Comparison of ENCODE assay signal across 20 cellular contexts in the genomic region with DNA sequence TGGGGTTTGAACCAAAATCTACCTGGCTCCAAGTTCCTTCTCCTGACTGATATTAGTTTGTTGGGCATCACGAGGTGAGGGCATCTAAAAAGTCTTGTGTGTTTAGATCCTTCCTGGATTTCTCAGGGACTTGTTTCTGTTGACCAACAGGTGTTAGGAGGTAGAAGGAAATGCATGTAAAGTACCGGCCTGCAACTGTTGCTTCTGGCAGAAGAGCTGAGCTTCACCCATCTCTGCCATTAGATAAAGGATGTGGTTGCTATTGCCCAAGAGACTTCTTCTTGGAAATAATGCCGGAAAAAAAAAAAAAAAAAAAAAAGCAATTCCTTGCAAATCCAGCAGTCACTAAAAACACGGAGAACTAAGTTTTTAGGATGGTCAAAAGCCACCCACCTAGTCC.
"Had no signal": no experiment of that assay in that cellular context is flagged by ENCODE, and none has a peak within 500 bp of the region (broad histone marks: within the 10 kb centered on the region; RNA-seq: fewer than 3 reads in every experiment).

No MANE protein-coding gene starts in this region.

- H3K36me3 ChIP-seq: lower lobe of right lung, neural progenitor cell, sigmoid colon, tibial artery had no signal

- DNase-seq: dorsolateral prefrontal cortex; effector CD4-positive, alpha-beta T cell; head of caudate nucleus; left ventricle myocardium superior; lower lobe of right lung; nucleus accumbens; posterior cingulate gyrus; psoas muscle; right cardiac atrium; sigmoid colon; stimulated activated CD4-positive, alpha-beta T cell treated with anti-CD3 and anti-CD28 coated beads, Interleukin-2, amount 100 ng/mL, for 24 hours; stimulated activated CD4-positive, alpha-beta T cell treated with anti-CD3 and anti-CD28 coated beads, Interleukin-4, amount 100 ng/mL, for 24 hours; stimulated activated naive CD8-positive, alpha-beta T cell treated with anti-CD3 and anti-CD28 coated beads, Interleukin-15, Interleukin-2, amounts not matched to agents 100 U/mL and 50 U/mL, for 24 hours; substantia nigra; testis; tibial artery had no signal

- H3K9me3 Mint-ChIP-seq: nephron; neural progenitor cell; stimulated activated effector memory CD8-positive, alpha-beta T cell treated with anti-CD3 and anti-CD28 coated beads, Interleukin-12 subunit alpha, Interleukin-12 subunit beta, amount 100 ng/mL, for 72 hours; type B pancreatic cell had no signal

- H3K4me1 Mint-ChIP-seq: stimulated activated effector memory CD8-positive, alpha-beta T cell treated with anti-CD3 and anti-CD28 coated beads, Interleukin-12 subunit alpha, Interleukin-12 subunit beta, amount 100 ng/mL, for 72 hours had no signal

- H3K4me3 ChIP-seq: dorsolateral prefrontal cortex, lower lobe of right lung, neural progenitor cell, psoas muscle, sigmoid colon, testis, tibial artery had no signal

- H3K4me3 Mint-ChIP-seq: nephron; neural progenitor cell; stimulated activated effector memory CD8-positive, alpha-beta T cell treated with anti-CD3 and anti-CD28 coated beads, Interleukin-12 subunit alpha, Interleukin-12 subunit beta, amount 100 ng/mL, for 72 hours; type B pancreatic cell had no signal

- H3K36me3 Mint-ChIP-seq: neural progenitor cell; stimulated activated effector memory CD8-positive, alpha-beta T cell treated with anti-CD3 and anti-CD28 coated beads, Interleukin-12 subunit alpha, Interleukin-12 subunit beta, amount 100 ng/mL, for 72 hours; type B pancreatic cell had no signal

- H3K27ac Mint-ChIP-seq: nephron; neural progenitor cell; stimulated activated effector memory CD8-positive, alpha-beta T cell treated with anti-CD3 and anti-CD28 coated beads, Interleukin-12 subunit alpha, Interleukin-12 subunit beta, amount 100 ng/mL, for 72 hours; type B pancreatic cell had no signal

- H3K27me3 ChIP-seq: neural progenitor cell, sigmoid colon, testis had no signal

- H3K9me3 ChIP-seq: lower lobe of right lung, psoas muscle, sigmoid colon, testis, tibial artery had no signal

- ATAC-seq: left ventricle myocardium superior; lower lobe of right lung; psoas muscle; right cardiac atrium; stimulated activated effector memory CD8-positive, alpha-beta T cell treated with anti-CD3 and anti-CD28 coated beads, Interleukin-12 subunit alpha, Interleukin-12 subunit beta, amount 100 ng/mL, for 72 hours; stimulated activated naive CD8-positive, alpha-beta T cell treated with anti-CD3 and anti-CD28 coated beads, Interleukin-15, Interleukin-2, amounts not matched to agents 100 U/mL and 50 U/mL, for 24 hours had no signal

- H3K4me1 ChIP-seq: lower lobe of right lung, neural progenitor cell, psoas muscle, sigmoid colon, tibial artery had no signal

- H3K27ac ChIP-seq: dorsolateral prefrontal cortex, lower lobe of right lung, neural progenitor cell, psoas muscle, sigmoid colon, testis, tibial artery had no signal

- H3K4me2 ChIP-seq: neural progenitor cell had no signal

- H3K9ac ChIP-seq: neural progenitor cell had no signal
